In the genomic region with DNA sequence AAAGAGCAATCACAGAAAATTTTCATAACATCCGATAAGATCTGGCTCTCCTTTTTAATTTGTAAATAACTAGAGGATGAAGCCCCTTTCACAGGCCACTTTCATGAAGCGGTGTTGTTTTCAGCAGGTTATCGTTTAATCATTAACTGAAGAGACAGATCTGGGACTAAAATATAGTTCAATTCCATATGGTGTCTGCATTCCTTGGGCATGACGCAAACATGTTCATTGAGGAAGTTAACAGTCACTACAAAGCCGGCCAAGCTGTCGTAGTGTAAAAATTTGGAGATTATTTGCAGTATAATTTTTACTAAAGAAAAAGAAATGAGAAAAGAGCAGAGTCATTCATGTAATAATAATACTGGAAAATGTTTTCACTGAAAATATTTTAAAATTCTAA, we compare ENCODE assay signal across 13 cellular contexts.
DNase-seq lines count a peak whose midpoint lies in the region; TF ChIP-seq lines count a peak whose summit lies in the region.
"Had no signal": no experiment of that assay in that cellular context is flagged by ENCODE, and none has a peak within 500 bp of the region (broad histone marks: within the 10 kb centered on the region; RNA-seq: fewer than 3 reads in every experiment).

No MANE protein-coding gene starts in this region.

- H3K36me3 Mint-ChIP-seq in nephron (ENCODE audit: low read depth) = no peaks in the 10 kb centered on the region

- peaks cover 9% of the 10 kb centered on the region for H3K4me1 Mint-ChIP-seq in nephron

- H3K27me3 Mint-ChIP-seq in nephron (ENCODE audit: low read depth) = no peaks in the 10 kb centered on the region

- H3K9me3 Mint-ChIP-seq in nephron = peaks cover 8% of the 10 kb centered on the region

- H3K4me3 ChIP-seq in choroid plexus epithelial cell (ENCODE audit: low read depth, low read length) = no peak overlapping the region

- TF ChIP-seq CTCF in choroid plexus epithelial cell (conservative IDR thresholded peaks at IDR 0.05; ENCODE audit: low read depth, low read length) (no peak), nephron (IDR thresholded peaks at IDR 0.05; ENCODE audit: unreplicated experiment in 3 of 3) (no peak)

- peak; percentile 79 for DNase-seq in ELR (ENCODE audit: low read depth)
- peak; percentile 52 for DNase-seq in NCI-H2171 treated with DMSO at 0.1 percent for 48 hours (lab: John Stamatoyannopoulos, UW)
- peak; percentile 50 for DNase-seq in choroid plexus epithelial cell (ENCODE audit: low read depth)
- no peak for DNase-seq in NCI-H2081 (lab: John Stamatoyannopoulos, UW)
- no peak for DNase-seq in NCI-H774 (lab: John Stamatoyannopoulos, UW)
- no peak for DNase-seq in activated gamma-delta T cell treated with Interleukin-2 at 50 U/mL for 16 hours
- no peak for DNase-seq in OCI-M1 (lab: John Stamatoyannopoulos, UW)
- DNase-seq: activated effector memory CD4-positive, alpha-beta T cell treated with Interleukin-2 at 50 U/mL for 16 hours; effector CD4-positive, alpha-beta T cell; glutamatergic neuron; NCI-H146; stimulated activated CD4-positive, alpha-beta T cell treated with anti-CD3 and anti-CD28 coated beads, Interleukin-2, amount 100 ng/mL, for 48 hours had no signal

- no peak overlapping the region for H3K4me3 Mint-ChIP-seq in nephron

- peak overlapping the region; percentile 86 to 91 (median 86) for H3K27ac Mint-ChIP-seq in nephron

Comparison
In these comparisons a context has a peak if more than half of its experiments do, and no peak if none do; other contexts are left out.
1. DNase-seq: peak in ELR (single experiment), NCI-H2171 treated with DMSO at 0.1 percent for 48 hours (single experiment) and choroid plexus epithelial cell (single experiment); none in NCI-H2081 (0 of 2), NCI-H774 (single experiment), activated gamma-delta T cell treated with Interleukin-2 at 50 U/mL for 16 hours (single experiment) and OCI-M1 (single experiment).